In the genomic region with DNA sequence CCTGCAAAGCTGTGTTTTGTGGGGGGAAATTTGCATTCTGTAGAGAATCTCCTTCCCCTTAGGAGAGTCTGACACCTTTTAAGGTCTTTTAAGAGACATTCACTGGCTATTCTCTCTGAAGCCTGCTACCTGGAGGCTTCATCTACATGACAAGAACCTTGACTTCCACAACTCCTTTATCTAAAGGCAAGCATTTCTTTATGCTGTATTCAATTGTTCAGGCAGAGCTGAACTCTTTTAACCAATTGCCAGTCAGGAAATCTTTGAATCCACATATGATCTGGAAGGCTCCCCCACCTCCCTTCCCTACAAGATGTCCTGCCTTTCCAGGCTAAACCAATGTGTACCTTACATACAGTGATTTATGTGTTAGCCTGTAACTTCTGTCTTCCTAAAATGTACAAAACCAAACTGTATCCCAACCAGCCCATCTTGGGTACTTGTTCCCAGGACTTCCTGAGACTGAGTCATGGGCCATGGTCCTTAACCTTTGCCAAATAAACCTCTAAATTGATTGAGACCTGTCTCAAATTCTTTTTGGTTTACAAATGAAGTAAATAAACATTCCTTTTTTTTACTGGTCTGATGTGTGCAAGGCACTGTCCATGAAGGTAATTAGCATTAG, we compare ENCODE assay signal across 1 cellular context.
A peak's percentile ranks its signal among the peaks of the same experiment; 100 is the strongest.
TF ChIP-seq lines count a peak whose summit lies in the region.

No MANE protein-coding gene starts in this region.

TF ChIP-seq in GM23338, 12 proteins besides CTCF, POLR2A, EP300 and RAD21 (continued from another document):
- TF ChIP-seq, protein P1, sequence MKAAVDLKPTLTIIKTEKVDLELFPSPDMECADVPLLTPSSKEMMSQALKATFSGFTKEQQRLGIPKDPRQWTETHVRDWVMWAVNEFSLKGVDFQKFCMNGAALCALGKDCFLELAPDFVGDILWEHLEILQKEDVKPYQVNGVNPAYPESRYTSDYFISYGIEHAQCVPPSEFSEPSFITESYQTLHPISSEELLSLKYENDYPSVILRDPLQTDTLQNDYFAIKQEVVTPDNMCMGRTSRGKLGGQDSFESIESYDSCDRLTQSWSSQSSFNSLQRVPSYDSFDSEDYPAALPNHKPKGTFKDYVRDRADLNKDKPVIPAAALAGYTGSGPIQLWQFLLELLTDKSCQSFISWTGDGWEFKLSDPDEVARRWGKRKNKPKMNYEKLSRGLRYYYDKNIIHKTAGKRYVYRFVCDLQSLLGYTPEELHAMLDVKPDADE (IDR thresholded peaks at IDR 0.05): no peak
- TF ChIP-seq, protein P2, sequence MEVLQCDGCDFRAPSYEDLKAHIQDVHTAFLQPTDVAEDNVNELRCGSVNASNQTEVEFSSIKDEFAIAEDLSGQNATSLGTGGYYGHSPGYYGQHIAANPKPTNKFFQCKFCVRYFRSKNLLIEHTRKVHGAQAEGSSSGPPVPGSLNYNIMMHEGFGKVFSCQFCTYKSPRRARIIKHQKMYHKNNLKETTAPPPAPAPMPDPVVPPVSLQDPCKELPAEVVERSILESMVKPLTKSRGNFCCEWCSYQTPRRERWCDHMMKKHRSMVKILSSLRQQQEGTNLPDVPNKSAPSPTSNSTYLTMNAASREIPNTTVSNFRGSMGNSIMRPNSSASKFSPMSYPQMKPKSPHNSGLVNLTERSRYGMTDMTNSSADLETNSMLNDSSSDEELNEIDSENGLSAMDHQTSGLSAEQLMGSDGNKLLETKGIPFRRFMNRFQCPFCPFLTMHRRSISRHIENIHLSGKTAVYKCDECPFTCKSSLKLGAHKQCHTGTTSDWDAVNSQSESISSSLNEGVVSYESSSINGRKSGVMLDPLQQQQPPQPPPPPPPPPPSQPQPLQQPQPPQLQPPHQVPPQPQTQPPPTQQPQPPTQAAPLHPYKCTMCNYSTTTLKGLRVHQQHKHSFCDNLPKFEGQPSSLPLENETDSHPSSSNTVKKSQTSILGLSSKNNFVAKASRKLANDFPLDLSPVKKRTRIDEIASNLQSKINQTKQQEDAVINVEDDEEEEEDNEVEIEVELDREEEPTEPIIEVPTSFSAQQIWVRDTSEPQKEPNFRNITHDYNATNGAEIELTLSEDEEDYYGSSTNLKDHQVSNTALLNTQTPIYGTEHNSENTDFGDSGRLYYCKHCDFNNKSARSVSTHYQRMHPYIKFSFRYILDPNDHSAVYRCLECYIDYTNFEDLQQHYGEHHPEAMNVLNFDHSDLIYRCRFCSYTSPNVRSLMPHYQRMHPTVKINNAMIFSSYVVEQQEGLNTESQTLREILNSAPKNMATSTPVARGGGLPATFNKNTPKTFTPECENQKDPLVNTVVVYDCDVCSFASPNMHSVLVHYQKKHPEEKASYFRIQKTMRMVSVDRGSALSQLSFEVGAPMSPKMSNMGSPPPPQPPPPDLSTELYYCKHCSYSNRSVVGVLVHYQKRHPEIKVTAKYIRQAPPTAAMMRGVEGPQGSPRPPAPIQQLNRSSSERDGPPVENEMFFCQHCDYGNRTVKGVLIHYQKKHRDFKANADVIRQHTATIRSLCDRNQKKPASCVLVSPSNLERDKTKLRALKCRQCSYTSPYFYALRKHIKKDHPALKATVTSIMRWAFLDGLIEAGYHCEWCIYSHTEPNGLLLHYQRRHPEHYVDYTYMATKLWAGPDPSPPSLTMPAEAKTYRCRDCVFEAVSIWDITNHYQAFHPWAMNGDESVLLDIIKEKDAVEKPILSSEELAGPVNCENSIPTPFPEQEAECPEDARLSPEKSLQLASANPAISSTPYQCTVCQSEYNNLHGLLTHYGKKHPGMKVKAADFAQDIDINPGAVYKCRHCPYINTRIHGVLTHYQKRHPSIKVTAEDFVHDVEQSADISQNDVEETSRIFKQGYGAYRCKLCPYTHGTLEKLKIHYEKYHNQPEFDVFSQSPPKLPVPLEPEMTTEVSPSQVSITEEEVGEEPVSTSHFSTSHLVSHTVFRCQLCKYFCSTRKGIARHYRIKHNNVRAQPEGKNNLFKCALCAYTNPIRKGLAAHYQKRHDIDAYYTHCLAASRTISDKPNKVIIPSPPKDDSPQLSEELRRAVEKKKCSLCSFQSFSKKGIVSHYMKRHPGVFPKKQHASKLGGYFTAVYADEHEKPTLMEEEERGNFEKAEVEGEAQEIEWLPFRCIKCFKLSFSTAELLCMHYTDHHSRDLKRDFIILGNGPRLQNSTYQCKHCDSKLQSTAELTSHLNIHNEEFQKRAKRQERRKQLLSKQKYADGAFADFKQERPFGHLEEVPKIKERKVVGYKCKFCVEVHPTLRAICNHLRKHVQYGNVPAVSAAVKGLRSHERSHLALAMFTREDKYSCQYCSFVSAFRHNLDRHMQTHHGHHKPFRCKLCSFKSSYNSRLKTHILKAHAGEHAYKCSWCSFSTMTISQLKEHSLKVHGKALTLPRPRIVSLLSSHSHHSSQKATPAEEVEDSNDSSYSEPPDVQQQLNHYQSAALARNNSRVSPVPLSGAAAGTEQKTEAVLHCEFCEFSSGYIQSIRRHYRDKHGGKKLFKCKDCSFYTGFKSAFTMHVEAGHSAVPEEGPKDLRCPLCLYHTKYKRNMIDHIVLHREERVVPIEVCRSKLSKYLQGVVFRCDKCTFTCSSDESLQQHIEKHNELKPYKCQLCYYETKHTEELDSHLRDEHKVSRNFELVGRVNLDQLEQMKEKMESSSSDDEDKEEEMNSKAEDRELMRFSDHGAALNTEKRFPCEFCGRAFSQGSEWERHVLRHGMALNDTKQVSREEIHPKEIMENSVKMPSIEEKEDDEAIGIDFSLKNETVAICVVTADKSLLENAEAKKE (CRISPR knock-in tag; IDR thresholded peaks at IDR 0.05): 0 out of 2 replicates have a peak, but pooled peaks have one; percentile 38
- TF ChIP-seq CREB1 (CRISPR knock-in tag; IDR thresholded peaks at IDR 0.05; ENCODE audit: low read depth): peak; percentile 34; the same call in 1 of the 2 replicates
- TF ChIP-seq NANOG (IDR thresholded peaks at IDR 0.05; ENCODE audit: borderline replicate concordance): peak; percentile 91
